In genomic region chr7:140696679-140697446, GRCh38 we compare ENCODE assay signal across 1 cellular context.
TF ChIP-seq lines count a peak whose summit lies in the region.

NDUFB2 (plus strand) TSS chr7:140696708; CDS start chr7:140696745, 37 bp downstream.

TF ChIP-seq in HepG2, 621 proteins besides CTCF, POLR2A, EP300 and RAD21 (continued from another document and continues in another):
- no peak for TF ChIP-seq ZNF432 (CRISPR knock-in tag; IDR thresholded peaks at IDR 0.05; ENCODE audit: borderline replicate concordance)
- TF ChIP-seq ZKSCAN5 (CRISPR knock-in tag; IDR thresholded peaks at IDR 0.05), result no peak
- peak; percentile 88 for TF ChIP-seq GABPB1 (CRISPR knock-in tag; IDR thresholded peaks at IDR 0.05)
- TF ChIP-seq GATAD2A (CRISPR knock-in tag; IDR thresholded peaks at IDR 0.05), result peak; percentile 25; the same call in 1 of the 2 replicates
- peak; percentile 15 for TF ChIP-seq JARID2 (CRISPR knock-in tag; IDR thresholded peaks at IDR 0.05; ENCODE audit: insufficient replicate concordance)
- TF ChIP-seq ZNF652 (CRISPR knock-in tag; IDR thresholded peaks at IDR 0.05; ENCODE audit: borderline replicate concordance, low read depth), result no peak
- TF ChIP-seq ZNF775 (CRISPR knock-in tag; IDR thresholded peaks at IDR 0.05; ENCODE audit: borderline replicate concordance), result no peak
- peak; percentile 52; the same call in 1 of the 2 replicates for TF ChIP-seq SMYD3 (CRISPR knock-in tag; IDR thresholded peaks at IDR 0.05)
- TF ChIP-seq U2AF1 (optimal IDR thresholded peaks at IDR 0.05; ENCODE audit: low read depth, low read length), result peak; percentile 48
- TF ChIP-seq FOXP1 (IDR thresholded peaks at IDR 0.05), result no peak
- no peak; the same call in 1 of the 2 replicates for TF ChIP-seq FOXP1 (CRISPR knock-in tag; IDR thresholded peaks at IDR 0.05)
- TF ChIP-seq, protein P1, sequence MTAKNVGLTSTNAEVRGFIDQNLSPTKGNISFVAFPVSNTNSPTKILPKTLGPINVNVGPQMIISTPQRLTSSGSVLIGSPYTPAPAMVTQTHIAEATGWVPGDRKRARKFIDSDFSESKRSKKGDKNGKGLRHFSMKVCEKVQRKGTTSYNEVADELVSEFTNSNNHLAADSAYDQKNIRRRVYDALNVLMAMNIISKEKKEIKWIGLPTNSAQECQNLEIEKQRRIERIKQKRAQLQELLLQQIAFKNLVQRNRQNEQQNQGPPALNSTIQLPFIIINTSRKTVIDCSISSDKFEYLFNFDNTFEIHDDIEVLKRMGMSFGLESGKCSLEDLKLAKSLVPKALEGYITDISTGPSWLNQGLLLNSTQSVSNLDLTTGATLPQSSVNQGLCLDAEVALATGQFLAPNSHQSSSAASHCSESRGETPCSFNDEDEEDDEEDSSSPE (CRISPR knock-in tag; IDR thresholded peaks at IDR 0.05), result peak; percentile 68; the same call in 1 of the 2 replicates
- TF ChIP-seq ZBTB44 (CRISPR knock-in tag; IDR thresholded peaks at IDR 0.05), result no peak
- TF ChIP-seq RARG (CRISPR knock-in tag; IDR thresholded peaks at IDR 0.05; ENCODE audit: low read depth), result no peak
- TF ChIP-seq ZNF670 (CRISPR knock-in tag; IDR thresholded peaks at IDR 0.05; ENCODE audit: borderline replicate concordance), result peak; percentile 90; the same call in 1 of the 2 replicates
- 0 out of 2 replicates have a peak, but pooled peaks have one; percentile 50 for TF ChIP-seq GTF3A (CRISPR knock-in tag; conservative IDR thresholded peaks at IDR 0.05)
- TF ChIP-seq, protein P2, sequence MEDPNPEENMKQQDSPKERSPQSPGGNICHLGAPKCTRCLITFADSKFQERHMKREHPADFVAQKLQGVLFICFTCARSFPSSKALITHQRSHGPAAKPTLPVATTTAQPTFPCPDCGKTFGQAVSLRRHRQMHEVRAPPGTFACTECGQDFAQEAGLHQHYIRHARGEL (CRISPR knock-in tag; IDR thresholded peaks at IDR 0.05), result no peak
- no peak for TF ChIP-seq TBL1XR1 (IDR thresholded peaks at IDR 0.05; ENCODE audit: borderline replicate concordance, low read length, partially characterized antibody)
- peak; percentile 84 for TF ChIP-seq KMT2A (CRISPR knock-in tag; IDR thresholded peaks at IDR 0.05)
- no peak for TF ChIP-seq ZBTB42 (CRISPR knock-in tag; IDR thresholded peaks at IDR 0.05)
- peak; percentile 83; the same call in 1 of the 2 replicates for TF ChIP-seq ZNF34 (CRISPR knock-in tag; IDR thresholded peaks at IDR 0.05; ENCODE audit: borderline replicate concordance)
- TF ChIP-seq ZNF674 (CRISPR knock-in tag; IDR thresholded peaks at IDR 0.05; ENCODE audit: low read depth), result no peak
- TF ChIP-seq, protein P3, sequence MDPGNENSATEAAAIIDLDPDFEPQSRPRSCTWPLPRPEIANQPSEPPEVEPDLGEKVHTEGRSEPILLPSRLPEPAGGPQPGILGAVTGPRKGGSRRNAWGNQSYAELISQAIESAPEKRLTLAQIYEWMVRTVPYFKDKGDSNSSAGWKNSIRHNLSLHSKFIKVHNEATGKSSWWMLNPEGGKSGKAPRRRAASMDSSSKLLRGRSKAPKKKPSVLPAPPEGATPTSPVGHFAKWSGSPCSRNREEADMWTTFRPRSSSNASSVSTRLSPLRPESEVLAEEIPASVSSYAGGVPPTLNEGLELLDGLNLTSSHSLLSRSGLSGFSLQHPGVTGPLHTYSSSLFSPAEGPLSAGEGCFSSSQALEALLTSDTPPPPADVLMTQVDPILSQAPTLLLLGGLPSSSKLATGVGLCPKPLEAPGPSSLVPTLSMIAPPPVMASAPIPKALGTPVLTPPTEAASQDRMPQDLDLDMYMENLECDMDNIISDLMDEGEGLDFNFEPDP (CRISPR knock-in tag; conservative IDR thresholded peaks at IDR 0.05), result no peak
- no peak for TF ChIP-seq MAFK (conservative IDR thresholded peaks at IDR 0.05 in 1 of 2, IDR thresholded peaks at IDR 0.05 in 1 of 2; ENCODE audit: low read length in 2 of 2)
- no peak for TF ChIP-seq HNF4A (CRISPR knock-in tag; IDR thresholded peaks at IDR 0.05)
- peak; percentile 82; the same call in 1 of the 2 replicates for TF ChIP-seq ZNF678 (CRISPR knock-in tag; IDR thresholded peaks at IDR 0.05)
- peak; percentile 43; the same call in 1 of the 2 replicates for TF ChIP-seq ZBTB10 (CRISPR knock-in tag; IDR thresholded peaks at IDR 0.05; ENCODE audit: borderline replicate concordance)
- TF ChIP-seq MEIS1 (CRISPR knock-in tag; IDR thresholded peaks at IDR 0.05; ENCODE audit: borderline replicate concordance), result peak; percentile 52
- TF ChIP-seq ZNF629 (CRISPR knock-in tag; conservative IDR thresholded peaks at IDR 0.05), result 0 out of 2 replicates have a peak, but pooled peaks have one; percentile 24
- TF ChIP-seq REST (IDR thresholded peaks at IDR 0.05; ENCODE audit: borderline replicate concordance in 1 of 2, low read depth in 1 of 2, low read length in 2 of 2), result no peak
- no peak for TF ChIP-seq MZF1 (CRISPR knock-in tag; IDR thresholded peaks at IDR 0.05; ENCODE audit: borderline replicate concordance)
- peak; percentile 73; the same call in 1 of the 2 replicates for TF ChIP-seq SNAPC2 (CRISPR knock-in tag; IDR thresholded peaks at IDR 0.05)
- no peak for TF ChIP-seq FOSL1 (CRISPR knock-in tag; IDR thresholded peaks at IDR 0.05; ENCODE audit: borderline replicate concordance)
- peak; percentile 90 for TF ChIP-seq RBFOX2 (IDR thresholded peaks at IDR 0.05; ENCODE audit: low read depth, low read length)
- TF ChIP-seq HMGXB3 (CRISPR knock-in tag; IDR thresholded peaks at IDR 0.05; ENCODE audit: borderline replicate concordance), result 0 out of 2 replicates have a peak, but pooled peaks have one; percentile 20
- peak; percentile 28; the same call in 1 of the 2 replicates for TF ChIP-seq TP53 (CRISPR knock-in tag; conservative IDR thresholded peaks at IDR 0.05)
- no peak; the same call in none of the 2 replicates for TF ChIP-seq ZBTB38 (CRISPR knock-in tag; IDR thresholded peaks at IDR 0.05)
- no peak for TF ChIP-seq PLSCR1 (CRISPR knock-in tag; IDR thresholded peaks at IDR 0.05; ENCODE audit: borderline replicate concordance)
- TF ChIP-seq REPIN1 (CRISPR knock-in tag; IDR thresholded peaks at IDR 0.05; ENCODE audit: borderline replicate concordance, low read depth), result peak; percentile 91
- peak; percentile 11; the same call in 1 of the 2 replicates for TF ChIP-seq JUNB (CRISPR knock-in tag; IDR thresholded peaks at IDR 0.05; ENCODE audit: borderline replicate concordance)
- TF ChIP-seq ZNF33A (CRISPR knock-in tag; IDR thresholded peaks at IDR 0.05; ENCODE audit: borderline replicate concordance), result no peak
- TF ChIP-seq ZNF580 (CRISPR knock-in tag; IDR thresholded peaks at IDR 0.05; ENCODE audit: borderline replicate concordance, low read depth), result no peak; the same call in 1 of the 2 replicates
- no peak for TF ChIP-seq FOXJ3 (CRISPR knock-in tag; IDR thresholded peaks at IDR 0.05; ENCODE audit: borderline replicate concordance)
- peak; percentile 8; the same call in 1 of the 2 replicates for TF ChIP-seq YEATS2 (CRISPR knock-in tag; IDR thresholded peaks at IDR 0.05; ENCODE audit: borderline replicate concordance)
- TF ChIP-seq EEA1 (CRISPR knock-in tag; IDR thresholded peaks at IDR 0.05; ENCODE audit: borderline replicate concordance), result peak; percentile 70; the same call in 1 of the 2 replicates
